ENCODE assay signal across 8 cellular contexts in genomic region chr10:125048101-125048864, GRCh38.
DNase-seq lines count a peak whose midpoint lies in the region; ATAC-seq and TF ChIP-seq lines count a peak whose summit lies in the region.

No MANE protein-coding gene starts in this region.

- ATAC-seq in GM21723 (IDR thresholded peaks at IDR 0.05; ENCODE audit: unreplicated experiment) (peak; percentile 91), SK-N-SH treated with all-trans-retinoic acid at 6 μM for 48 hours (peak; percentile 100), heart right ventricle (peak; percentile 87 to 96 (median 94)), GM21381 (IDR thresholded peaks at IDR 0.05; ENCODE audit: unreplicated experiment) (no peak)

- no peak overlapping the region for H3K4me3 ChIP-seq in heart right ventricle

- in situ Hi-C loops in G401 (cut with HindIII; ENCODE audit: low sequenced_read_pairs): no loop called here

- H3K27me3 Mint-ChIP-seq in activated naive CD8-positive, alpha-beta T cell treated with anti-CD3 and anti-CD28 coated beads for 36 hours: peaks cover 27% of the 10 kb centered on the region

- WGBS in heart right ventricle, 2 donors: 20 to 29% methylated on average over 16 of the region's 16 CpGs

- no peak overlapping the region for H3K4me3 Mint-ChIP-seq in activated naive CD8-positive, alpha-beta T cell treated with anti-CD3 and anti-CD28 coated beads for 36 hours

- H3K36me3 Mint-ChIP-seq in activated naive CD8-positive, alpha-beta T cell treated with anti-CD3 and anti-CD28 coated beads for 36 hours: no peaks in the 10 kb centered on the region

- peaks cover 0 to 5% (median 0%) of the 10 kb centered on the region in 9 donors for H3K36me3 ChIP-seq in heart right ventricle

- H3K4me1 Mint-ChIP-seq in activated naive CD8-positive, alpha-beta T cell treated with anti-CD3 and anti-CD28 coated beads for 36 hours: peaks cover 2% of the 10 kb centered on the region

- no peak overlapping the region for H3K27ac Mint-ChIP-seq in activated naive CD8-positive, alpha-beta T cell treated with anti-CD3 and anti-CD28 coated beads for 36 hours

- DNase-seq in G401 (ENCODE audit: low spot score) (peak; percentile 92), KG1 (lab: John Stamatoyannopoulos, UW) (peak; percentile 8), heart right ventricle (peak; percentile 86 to 89), renal cortical epithelial cell (ENCODE audit: low read depth) (peak; percentile 77)
- peak; percentile 72 for DNase-seq in activated naive CD8-positive, alpha-beta T cell treated with anti-CD3 and anti-CD28 coated beads for 36 hours

- no peaks in the 10 kb centered on the region for H3K9me3 Mint-ChIP-seq in activated naive CD8-positive, alpha-beta T cell treated with anti-CD3 and anti-CD28 coated beads for 36 hours

- H3K27ac ChIP-seq in heart right ventricle: peak overlapping the region in 7 of 10 donors; percentile 8 to 62 (median 42)

- peaks cover 22 to 98% (median 64%) of the 10 kb centered on the region in 9 donors for H3K4me1 ChIP-seq in heart right ventricle

- no peaks in the 10 kb centered on the region for H3K27me3 ChIP-seq in heart right ventricle

- peak; percentile 92 to 99 (median 98) for TF ChIP-seq CTCF in heart right ventricle (IDR thresholded peaks at IDR 0.05)

- no peaks in the 10 kb centered on the region for H3K9me3 ChIP-seq in heart right ventricle

- intact Hi-C loops in heart right ventricle (cut with DNase I): loop anchor here in 9 of 10 donors (5.0 to 10.0 kb wide), 12 partner anchors 36 to 307 kb away; no protein-coding TSS in a partner anchor

TF ChIP-seq in SK-N-SH treated with all-trans-retinoic acid at 6 μM for 48 hours, 23 proteins besides CTCF, POLR2A, EP300 and RAD21:
- no peak for TF ChIP-seq POU6F1 (CRISPR knock-in tag; IDR thresholded peaks at IDR 0.05; ENCODE audit: borderline replicate concordance, low read depth)
- no peak for TF ChIP-seq ZC3H10 (CRISPR knock-in tag; IDR thresholded peaks at IDR 0.05)
- TF ChIP-seq GLIS3 (CRISPR knock-in tag; IDR thresholded peaks at IDR 0.05): no peak
- no peak for TF ChIP-seq ESRRG (CRISPR knock-in tag; IDR thresholded peaks at IDR 0.05)
- TF ChIP-seq ZNF8 (CRISPR knock-in tag; IDR thresholded peaks at IDR 0.05): no peak
- TF ChIP-seq TCF4 (CRISPR knock-in tag; IDR thresholded peaks at IDR 0.05; ENCODE audit: borderline replicate concordance): no peak
- 0 out of 2 replicates have a peak, but pooled peaks have one; percentile 4 for TF ChIP-seq TSHZ2 (CRISPR knock-in tag; IDR thresholded peaks at IDR 0.05)
TF ChIP-seq in SK-N-SH treated with all-trans-retinoic acid at 6 μM for 48 hours: peak in this region for 1.

Comparison
In these comparisons a context has a peak if more than half of its experiments do, and no peak if none do; other contexts are left out.
1. DNase-seq: peak in every context shown above with its lines; median percentile 92 in G401; 88 in heart right ventricle; 77 in renal cortical epithelial cell; 72 in activated naive CD8-positive, alpha-beta T cell treated with anti-CD3 and anti-CD28 coated beads for 36 hours; 8 in KG1.